Comparison of ENCODE assay signal across 1 cellular context in genomic region chr20:2652724-2653510, GRCh38.
A peak's percentile ranks its signal among the peaks of the same experiment; 100 is the strongest.
TF ChIP-seq lines count a peak whose summit lies in the region.

No MANE protein-coding gene starts in this region.

TF ChIP-seq in HepG2, 621 proteins besides CTCF, POLR2A, EP300 and RAD21 (continued from another document and continues in another):
- peak; percentile 19; the same call in 1 of the 2 replicates for TF ChIP-seq UBTF (CRISPR knock-in tag; IDR thresholded peaks at IDR 0.05)
- TF ChIP-seq POLR2G (IDR thresholded peaks at IDR 0.05; ENCODE audit: low read depth, low read length): peak; percentile 68
- TF ChIP-seq MLLT10 (CRISPR knock-in tag; IDR thresholded peaks at IDR 0.05): no peak
- peak; percentile 94 for TF ChIP-seq TOPORS (CRISPR knock-in tag; IDR thresholded peaks at IDR 0.05)
- TF ChIP-seq TERF1 (CRISPR knock-in tag; IDR thresholded peaks at IDR 0.05): peak; percentile 82
- TF ChIP-seq SRSF4 (IDR thresholded peaks at IDR 0.05; ENCODE audit: low read depth, low read length, poor library complexity, severe bottlenecking): peak; percentile 75
- TF ChIP-seq ZNF460 (CRISPR knock-in tag; IDR thresholded peaks at IDR 0.05; ENCODE audit: borderline replicate concordance): 0 out of 2 replicates have a peak, but pooled peaks have one; percentile 38
- peak; percentile 73; the same call in 1 of the 2 replicates for TF ChIP-seq TFDP2 (CRISPR knock-in tag; IDR thresholded peaks at IDR 0.05)
- peak; percentile 97 for TF ChIP-seq ZNF543 (CRISPR knock-in tag; IDR thresholded peaks at IDR 0.05)
- TF ChIP-seq ZNF616 (CRISPR knock-in tag; IDR thresholded peaks at IDR 0.05; ENCODE audit: low read depth): 0 out of 2 replicates have a peak, but pooled peaks have one; percentile 12
- no peak for TF ChIP-seq ZNF30 (CRISPR knock-in tag; IDR thresholded peaks at IDR 0.05)
- TF ChIP-seq HIVEP1 (CRISPR knock-in tag; IDR thresholded peaks at IDR 0.05): peak; percentile 23; the same call in 1 of the 2 replicates
- peak; percentile 89 for TF ChIP-seq ZSCAN29 (CRISPR knock-in tag; conservative IDR thresholded peaks at IDR 0.05)
- no peak for TF ChIP-seq CEBPZ (IDR thresholded peaks at IDR 0.05; ENCODE audit: low read length)
- TF ChIP-seq SKIL (CRISPR knock-in tag; IDR thresholded peaks at IDR 0.05; ENCODE audit: borderline replicate concordance): no peak; the same call in none of the 2 replicates
- peak; percentile 61 for TF ChIP-seq CREB3 (CRISPR knock-in tag; IDR thresholded peaks at IDR 0.05)
- peak; percentile 75; the same call in 1 of the 2 replicates for TF ChIP-seq HINFP (CRISPR knock-in tag; IDR thresholded peaks at IDR 0.05; ENCODE audit: low read depth)
- no peak for TF ChIP-seq SYNCRIP (IDR thresholded peaks at IDR 0.05; ENCODE audit: insufficient read depth, low read depth, low read length)
- peak; percentile 65 for TF ChIP-seq PHF20 (CRISPR knock-in tag; IDR thresholded peaks at IDR 0.05)
- peak; percentile 39; the same call in 1 of the 2 replicates for TF ChIP-seq ZNF550 (CRISPR knock-in tag; IDR thresholded peaks at IDR 0.05; ENCODE audit: borderline replicate concordance)
- no peak; the same call in 1 of the 2 replicates for TF ChIP-seq FOXK1 (CRISPR knock-in tag; IDR thresholded peaks at IDR 0.05; ENCODE audit: borderline replicate concordance, low read depth)
- peak; percentile 82 for TF ChIP-seq RBAK (CRISPR knock-in tag; IDR thresholded peaks at IDR 0.05)
- TF ChIP-seq HOXD1 (CRISPR knock-in tag; IDR thresholded peaks at IDR 0.05): 0 out of 2 replicates have a peak, but pooled peaks have one; percentile 5
- TF ChIP-seq ZNF256 (CRISPR knock-in tag; conservative IDR thresholded peaks at IDR 0.05): peak; percentile 15; the same call in 1 of the 2 replicates
- TF ChIP-seq RORA (CRISPR knock-in tag; IDR thresholded peaks at IDR 0.05): no peak
- TF ChIP-seq MAFG (CRISPR knock-in tag; IDR thresholded peaks at IDR 0.05): peak; percentile 64; the same call in 1 of the 2 replicates
- TF ChIP-seq KAT8 (CRISPR knock-in tag; IDR thresholded peaks at IDR 0.05): peak; percentile 60; the same call in 1 of the 2 replicates
- peak; percentile 98 for TF ChIP-seq ZNF678 (CRISPR knock-in tag; IDR thresholded peaks at IDR 0.05)
- 0 out of 2 replicates have a peak, but pooled peaks have one; percentile 27 for TF ChIP-seq CENPT (CRISPR knock-in tag; IDR thresholded peaks at IDR 0.05; ENCODE audit: low read depth)
- peak; percentile 94 for TF ChIP-seq ZNF709 (CRISPR knock-in tag; IDR thresholded peaks at IDR 0.05)
- TF ChIP-seq ZFYVE20 (CRISPR knock-in tag; IDR thresholded peaks at IDR 0.05; ENCODE audit: borderline replicate concordance, low read depth): no peak; the same call in 1 of the 2 replicates
- TF ChIP-seq ZNF605 (CRISPR knock-in tag; IDR thresholded peaks at IDR 0.05): peak; percentile 84; the same call in 1 of the 2 replicates
- peak; percentile 87; the same call in 1 of the 2 replicates for TF ChIP-seq ZNF451 (CRISPR knock-in tag; IDR thresholded peaks at IDR 0.05)
- peak; percentile 75 for TF ChIP-seq ZNF264 (CRISPR knock-in tag; IDR thresholded peaks at IDR 0.05)
- TF ChIP-seq ZNF772 (CRISPR knock-in tag; IDR thresholded peaks at IDR 0.05): no peak; the same call in 1 of the 2 replicates
- 0 out of 2 replicates have a peak, but pooled peaks have one; percentile 27 for TF ChIP-seq ZNF530 (CRISPR knock-in tag; IDR thresholded peaks at IDR 0.05; ENCODE audit: low read depth)
- TF ChIP-seq ZNF33B (CRISPR knock-in tag; IDR thresholded peaks at IDR 0.05): peak; percentile 74
- peak; percentile 77; the same call in 1 of the 2 replicates for TF ChIP-seq ZMYM2 (CRISPR knock-in tag; IDR thresholded peaks at IDR 0.05)
- TF ChIP-seq ZNF639 (CRISPR knock-in tag; conservative IDR thresholded peaks at IDR 0.05): peak; percentile 19; the same call in 1 of the 2 replicates
- peak; percentile 39; the same call in 1 of the 2 replicates for TF ChIP-seq PATZ1 (CRISPR knock-in tag; IDR thresholded peaks at IDR 0.05)
- peak; percentile 30; the same call in 1 of the 2 replicates for TF ChIP-seq ZNF792 (CRISPR knock-in tag; IDR thresholded peaks at IDR 0.05)
- TF ChIP-seq TCF7 (IDR thresholded peaks at IDR 0.05; ENCODE audit: low read depth): no peak
- no peak for TF ChIP-seq CAMTA2 (CRISPR knock-in tag; IDR thresholded peaks at IDR 0.05; ENCODE audit: borderline replicate concordance)
- peak; percentile 89; the same call in 1 of the 2 replicates for TF ChIP-seq ZNF484 (CRISPR knock-in tag; IDR thresholded peaks at IDR 0.05; ENCODE audit: borderline replicate concordance, low read depth)
- TF ChIP-seq THAP8 (CRISPR knock-in tag; IDR thresholded peaks at IDR 0.05; ENCODE audit: borderline replicate concordance): no peak
- peak; percentile 21; the same call in 1 of the 2 replicates for TF ChIP-seq NFIB (CRISPR knock-in tag; IDR thresholded peaks at IDR 0.05; ENCODE audit: borderline replicate concordance)
- no peak for TF ChIP-seq MAFF (IDR thresholded peaks at IDR 0.05; ENCODE audit: low read depth, low read length)
- TF ChIP-seq ZNF432 (CRISPR knock-in tag; IDR thresholded peaks at IDR 0.05; ENCODE audit: borderline replicate concordance): peak; percentile 86; the same call in 1 of the 2 replicates
- TF ChIP-seq ZC3H4 (CRISPR knock-in tag; IDR thresholded peaks at IDR 0.05; ENCODE audit: borderline replicate concordance): no peak
- TF ChIP-seq NCOR1 (IDR thresholded peaks at IDR 0.05; ENCODE audit: borderline replicate concordance, low read length): no peak
